In genomic region chr18:58557013-58557435, GRCh38 we compare ENCODE assay signal across 11 cellular contexts.
DNase-seq lines count a peak whose midpoint lies in the region; ATAC-seq and TF ChIP-seq lines count a peak whose summit lies in the region.
"Had no signal": no experiment of that assay in that cellular context is flagged by ENCODE, and none has a peak within 500 bp of the region (broad histone marks: within the 10 kb centered on the region; RNA-seq: fewer than 3 reads in every experiment).

No MANE protein-coding gene starts in this region.

- TF ChIP-seq CTCF in WERI-Rb-1 (IDR thresholded peaks at IDR 0.05; ENCODE audit: low read depth, low read length) (no peak), psoas muscle (IDR thresholded peaks at IDR 0.05) (no peak)

- 29 to 38% (median 37%) methylated on average over 7 of the region's 7 CpGs for WGBS in psoas muscle, 3 donors

- H3K36me3 ChIP-seq in WERI-Rb-1 (no peaks in the 10 kb centered on the region), psoas muscle (ENCODE audit: insufficient read depth in 1 of 2, low read depth in 1 of 2) (no peaks in the 10 kb centered on the region)
- H3K36me3 ChIP-seq: gastroesophageal sphincter had no signal

- H3K4me1 ChIP-seq in psoas muscle: peaks cover 49% of the 10 kb centered on the region
- H3K4me1 ChIP-seq: gastroesophageal sphincter had no signal

- H3K4me3 ChIP-seq in WERI-Rb-1 (ENCODE audit: low read depth, low read length) (peak overlapping the region; percentile 26; the same call in 1 of the 2 replicates), psoas muscle (peak overlapping the region; percentile 43)
- H3K4me3 ChIP-seq: gastroesophageal sphincter had no signal

- no peak for DNase-seq in WERI-Rb-1
- DNase-seq in psoas muscle: peak; percentile 55 to 92
- no peak for DNase-seq in NCI-H187 treated with DMSO at 0.1 percent for 48 hours (lab: John Stamatoyannopoulos, UW)
- DNase-seq in cerebellar cortex (ENCODE audit: low spot score): no peak
- no peak for DNase-seq in superior temporal gyrus (ENCODE audit: extremely low spot score)
- DNase-seq: activated naive CD8-positive, alpha-beta T cell treated with anti-CD3 and anti-CD28 coated beads, Interleukin-2, amount 10 ng/mL, durations not matched to agents 7 days and 5 days; NCI-H2029 had no signal

- ATAC-seq in GM18873 (IDR thresholded peaks at IDR 0.05; ENCODE audit: low FRiP score, unreplicated experiment) (peak; percentile 49), HG02642 (IDR thresholded peaks at IDR 0.05; ENCODE audit: poor library complexity, unreplicated experiment) (peak; percentile 51), psoas muscle (peak; percentile 87 to 91 (median 90)), GM19467 (IDR thresholded peaks at IDR 0.05; ENCODE audit: unreplicated experiment) (no peak)
- ATAC-seq: gastroesophageal sphincter had no signal

- H3K27me3 ChIP-seq in WERI-Rb-1 (ENCODE audit: insufficient read depth, low read depth, severe bottlenecking): no peaks in the 10 kb centered on the region
- H3K27me3 ChIP-seq in psoas muscle (ENCODE audit: insufficient read depth in 3 of 3, low read length in 2 of 3): no peaks in the 10 kb centered on the region
- H3K27me3 ChIP-seq: gastroesophageal sphincter had no signal

- peak overlapping the region; percentile 18 for H3K27ac ChIP-seq in WERI-Rb-1
- peak overlapping the region; percentile 93 for H3K27ac ChIP-seq in psoas muscle
- H3K27ac ChIP-seq: gastroesophageal sphincter had no signal

- intact Hi-C loops in psoas muscle (cut with DNase I): no loop called here

- peaks cover 6% of the 10 kb centered on the region for H3K9me3 ChIP-seq in WERI-Rb-1 (ENCODE audit: severe bottlenecking)
- no peaks in the 10 kb centered on the region for H3K9me3 ChIP-seq in psoas muscle
- H3K9me3 ChIP-seq: gastroesophageal sphincter had no signal

Comparison
In these comparisons a context has a peak if more than half of its experiments do, and no peak if none do; other contexts are left out.
1. DNase-seq: peak in psoas muscle (2 of 2); none in WERI-Rb-1 (single experiment), NCI-H187 treated with DMSO at 0.1 percent for 48 hours (single experiment), cerebellar cortex (single experiment) and superior temporal gyrus (single experiment).